ENCODE assay signal across 21 cellular contexts in the genomic region with DNA sequence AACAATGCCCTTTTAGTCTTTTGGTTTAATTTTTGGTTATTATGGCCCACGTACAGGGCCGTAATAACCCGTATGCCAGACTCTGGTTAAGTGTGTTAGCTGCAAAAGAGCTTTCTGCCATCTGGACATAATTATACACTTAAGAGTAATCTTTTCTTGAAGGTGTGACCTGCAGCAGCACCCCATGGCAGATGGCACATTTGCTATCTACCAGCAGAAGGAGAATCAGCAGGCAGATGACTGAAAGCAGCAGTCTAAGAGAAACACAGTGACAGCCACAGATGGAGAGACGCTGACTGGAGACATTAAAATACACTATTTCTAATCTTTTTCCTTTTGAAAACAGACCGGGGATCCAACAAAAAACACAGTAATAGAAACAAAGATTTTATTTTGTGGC. TPM values are rescaled to one million over a fixed set of nuclear protein-coding genes. Genes with fewer than 3 reads are reported as not detected.
DNase-seq lines count a peak whose midpoint lies in the region; ATAC-seq and TF ChIP-seq lines count a peak whose summit lies in the region.
"Had no signal": no experiment of that assay in that cellular context is flagged by ENCODE, and none has a peak within 500 bp of the region (broad histone marks: within the 10 kb centered on the region; RNA-seq: fewer than 3 reads in every experiment).

No MANE protein-coding gene starts in this region.

- no peak overlapping the region for H3K27ac ChIP-seq in CD4-positive, alpha-beta T cell (ENCODE audit: low read depth, low read length)
- H3K27ac ChIP-seq in esophagus muscularis mucosa (replicated peaks in 1 of 4), result no peak overlapping the region
- H3K27ac ChIP-seq in body of pancreas, result no peak overlapping the region
- H3K27ac ChIP-seq: pancreas, RWPE1, thoracic aorta had no signal

- H3K27ac Mint-ChIP-seq in CD4-positive, alpha-beta T cell, result peak overlapping the region; percentile 1
- peak overlapping the region; percentile 76; the same call in 1 of the 2 replicates for H3K27ac Mint-ChIP-seq in WTC11
- H3K27ac Mint-ChIP-seq in activated CD8-positive, alpha-beta memory T cell treated with anti-CD3 and anti-CD28 coated beads, Interleukin-2, amount 10 ng/mL, durations not matched to agents 7 days and 5 days, result no peak overlapping the region
- H3K27ac Mint-ChIP-seq: HFFc6; natural killer cell; stimulated activated memory B cell treated with anti-CD40 and anti-IgM and Interleukin-4, amounts not matched to agents 10 μg/mL and 1 μg/mL and 100 μg/mL, for 72 hours had no signal

- TF ChIP-seq POLR2A in esophagus muscularis mucosa (IDR thresholded peaks at IDR 0.05; ENCODE audit: low read depth) (no peak), body of pancreas (IDR thresholded peaks at IDR 0.05) (no peak)

- H3K4me1 Mint-ChIP-seq in CD4-positive, alpha-beta T cell (ENCODE audit: low read depth), result peaks cover 9% of the 10 kb centered on the region
- H3K4me1 Mint-ChIP-seq in WTC11, result no peaks in the 10 kb centered on the region
- H3K4me1 Mint-ChIP-seq in activated CD8-positive, alpha-beta memory T cell treated with anti-CD3 and anti-CD28 coated beads, Interleukin-2, amount 10 ng/mL, durations not matched to agents 7 days and 5 days, result no peaks in the 10 kb centered on the region
- H3K4me1 Mint-ChIP-seq: natural killer cell; stimulated activated memory B cell treated with anti-CD40 and anti-IgM and Interleukin-4, amounts not matched to agents 10 μg/mL and 1 μg/mL and 100 μg/mL, for 72 hours had no signal

- peaks cover 82% of the 10 kb centered on the region for H3K36me3 Mint-ChIP-seq in CD4-positive, alpha-beta T cell (ENCODE audit: low read depth)
- peaks cover 46% of the 10 kb centered on the region for H3K36me3 Mint-ChIP-seq in WTC11
- H3K36me3 Mint-ChIP-seq in activated CD8-positive, alpha-beta memory T cell treated with anti-CD3 and anti-CD28 coated beads, Interleukin-2, amount 10 ng/mL, durations not matched to agents 7 days and 5 days, result peaks cover 59% of the 10 kb centered on the region

- H3K4me3 ChIP-seq in esophagus muscularis mucosa (no peak overlapping the region), body of pancreas (no peak overlapping the region)
- H3K4me3 ChIP-seq: pancreas, thoracic aorta had no signal

- no peak for TF ChIP-seq CTCF in CD4-positive, alpha-beta T cell (IDR thresholded peaks at IDR 0.05)
- no peak for TF ChIP-seq CTCF in WTC11 (IDR thresholded peaks at IDR 0.05)
- TF ChIP-seq CTCF in esophagus muscularis mucosa (IDR thresholded peaks at IDR 0.05), result no peak
- no peak for TF ChIP-seq CTCF in body of pancreas (IDR thresholded peaks at IDR 0.05)

- H3K27me3 ChIP-seq in CD4-positive, alpha-beta T cell (ENCODE audit: control insufficient read depth, insufficient read depth, low read length), result no peaks in the 10 kb centered on the region
- H3K27me3 ChIP-seq in esophagus muscularis mucosa (no peaks in the 10 kb centered on the region), body of pancreas (no peaks in the 10 kb centered on the region)
- H3K27me3 ChIP-seq: pancreas had no signal

- no peak for TF ChIP-seq EP300 in esophagus muscularis mucosa (IDR thresholded peaks at IDR 0.05)

- H3K4me3 Mint-ChIP-seq in CD4-positive, alpha-beta T cell, result no peak overlapping the region
- no peak overlapping the region for H3K4me3 Mint-ChIP-seq in WTC11
- H3K4me3 Mint-ChIP-seq in activated CD8-positive, alpha-beta memory T cell treated with anti-CD3 and anti-CD28 coated beads, Interleukin-2, amount 10 ng/mL, durations not matched to agents 7 days and 5 days, result no peak overlapping the region
- H3K4me3 Mint-ChIP-seq: activated naive CD8-positive, alpha-beta T cell; CD8-positive, alpha-beta memory T cell; HFFc6; natural killer cell; stimulated activated memory B cell treated with anti-CD40 and anti-IgM and Interleukin-4, amounts not matched to agents 10 μg/mL and 1 μg/mL and 100 μg/mL, for 72 hours had no signal

- no peaks in the 10 kb centered on the region for H3K9me3 Mint-ChIP-seq in CD4-positive, alpha-beta T cell
- no peaks in the 10 kb centered on the region for H3K9me3 Mint-ChIP-seq in WTC11
- no peaks in the 10 kb centered on the region for H3K9me3 Mint-ChIP-seq in activated CD8-positive, alpha-beta memory T cell treated with anti-CD3 and anti-CD28 coated beads, Interleukin-2, amount 10 ng/mL, durations not matched to agents 7 days and 5 days (ENCODE audit: low read depth)
- H3K9me3 Mint-ChIP-seq: CD8-positive, alpha-beta memory T cell; HFFc6; natural killer cell; stimulated activated memory B cell treated with anti-CD40 and anti-IgM and Interleukin-4, amounts not matched to agents 10 μg/mL and 1 μg/mL and 100 μg/mL, for 72 hours had no signal

- CTCF ChIA-PET in CD4-positive, alpha-beta T cell (lab: Charles Lee), result interaction anchor here (1.4 kb wide), 1 partner anchor 17 kb away, joined by 5 read pairs; no protein-coding TSS in a partner anchor
- CTCF ChIA-PET in WTC11 (lab: Charles Lee), result no interaction called here
- CTCF ChIA-PET in activated CD8-positive, alpha-beta memory T cell treated with anti-CD3 and anti-CD28 coated beads, Interleukin-2, amount 10 ng/mL, durations not matched to agents 7 days and 5 days (lab: Charles Lee), result interaction anchor here (0.9 to 1.7 kb wide), 3 partner anchors 15 to 112 kb away, joined by 3 to 4 read pairs (median 3); no protein-coding TSS in a partner anchor

- POLR2A ChIA-PET in CD4-positive, alpha-beta T cell (lab: Charles Lee), result interaction anchor here (1.0 to 1.6 kb wide), 5 partner anchors 16 to 21 kb away, joined by 3 to 5 read pairs (median 3); a partner anchor contains a TSS
- POLR2A ChIA-PET in WTC11 (lab: Charles Lee), result no interaction called here

- 77% methylated on average over 5 of the region's 5 CpGs for WGBS in esophagus muscularis mucosa
- 90 to 92% methylated on average over 5 of the region's 5 CpGs for WGBS in body of pancreas, 2 donors

- no peak for DNase-seq in CD4-positive, alpha-beta T cell
- DNase-seq in DMS 273 treated with DMSO at 0.1 percent for 48 hours (lab: John Stamatoyannopoulos, UW) (peak; percentile 98), NCI-H2227 (lab: John Stamatoyannopoulos, UW; ENCODE audit: unreplicated experiment) (peak; percentile 81), WTC11 (ENCODE audit: low spot score) (no peak), foreskin melanocyte (no peak), esophagus muscularis mucosa (ENCODE audit: extremely low spot score) (no peak), body of pancreas (no peak)
- DNase-seq in activated CD8-positive, alpha-beta memory T cell treated with anti-CD3 and anti-CD28 coated beads, Interleukin-2, amount 10 ng/mL, durations not matched to agents 7 days and 5 days, result no peak
- DNase-seq: activated CD4-positive, alpha-beta T cell treated with anti-CD3 and anti-CD28 coated beads, Interleukin-2, amount 50 U/mL, for 1 hour; CD8-positive, alpha-beta memory T cell; cortex of kidney; HFFc6; hippocampal formation; natural killer cell; pancreas; SW 1271 had no signal

- H3K36me3 ChIP-seq in esophagus muscularis mucosa (peaks cover 17 to 98% (median 73%) of the 10 kb centered on the region in 4 donors), body of pancreas (replicated peaks in 1 of 2; ENCODE audit: insufficient read depth in 1 of 2, low read depth in 2 of 2) (peaks cover 0 to 36% of the 10 kb centered on the region in 2 donors)

- H3K4me1 ChIP-seq in esophagus muscularis mucosa, result no peaks in the 10 kb centered on the region
- H3K4me1 ChIP-seq in body of pancreas, result no peaks in the 10 kb centered on the region
- H3K4me1 ChIP-seq: pancreas had no signal

- ATAC-seq in CD4-positive, alpha-beta T cell (ENCODE audit: poor library complexity), result no peak
- ATAC-seq in WTC11 (no peak), body of pancreas (no peak)
- ATAC-seq in activated CD8-positive, alpha-beta memory T cell treated with anti-CD3 and anti-CD28 coated beads, Interleukin-2, amount 10 ng/mL, durations not matched to agents 7 days and 5 days, result no peak
- ATAC-seq: natural killer cell; sciatic nerve; stimulated activated memory B cell treated with anti-CD40 and anti-IgM and Interleukin-4, amounts not matched to agents 10 μg/mL and 1 μg/mL and 100 μg/mL, for 72 hours had no signal

- H3K27me3 Mint-ChIP-seq in CD4-positive, alpha-beta T cell, result no peaks in the 10 kb centered on the region
- no peaks in the 10 kb centered on the region for H3K27me3 Mint-ChIP-seq in WTC11 (ENCODE audit: low read depth)
- no peaks in the 10 kb centered on the region for H3K27me3 Mint-ChIP-seq in activated CD8-positive, alpha-beta memory T cell treated with anti-CD3 and anti-CD28 coated beads, Interleukin-2, amount 10 ng/mL, durations not matched to agents 7 days and 5 days
- H3K27me3 Mint-ChIP-seq: activated naive CD8-positive, alpha-beta T cell; CD8-positive, alpha-beta memory T cell; stimulated activated memory B cell treated with anti-CD40 and anti-IgM and Interleukin-4, amounts not matched to agents 10 μg/mL and 1 μg/mL and 100 μg/mL, for 72 hours had no signal

- H3K9me3 ChIP-seq in CD4-positive, alpha-beta T cell (ENCODE audit: control insufficient read depth, low read length), result no peaks in the 10 kb centered on the region
- H3K9me3 ChIP-seq in esophagus muscularis mucosa (no peaks in the 10 kb centered on the region), body of pancreas (no peaks in the 10 kb centered on the region)
- H3K9me3 ChIP-seq: pancreas, thoracic aorta had no signal

- intact Hi-C loops in CD4-positive, alpha-beta T cell (cut with DNase I, micrococcal nuclease), result no loop called here
- intact Hi-C loops in esophagus muscularis mucosa (cut with DNase I), result no loop called here
- intact Hi-C loops in body of pancreas (cut with DNase I), result no loop called here

TF ChIP-seq in WTC11, 78 proteins besides CTCF, POLR2A, EP300 and RAD21 (continues in another document):
- TF ChIP-seq TCF7 (CRISPR knock-in tag; IDR thresholded peaks at IDR 0.05; ENCODE audit: low read depth), result no peak

RNA-seq across cellular contexts. Expression of a gene that starts 18.7 kb away (rescaled TPM):
- 10 to 100 TPM; 10.7 to 11.9 TPM for total RNA-seq in CD4-positive, alpha-beta T cell
- total RNA-seq in WTC11 (2021) (30.9 to 36.7 TPM (median 32.0 TPM) in 3 replicates), esophagus muscularis mucosa (10 to 100 TPM in 2 of 4 donors, 1 to 10 TPM in 2; 6.6 to 13.7 (median 10.9) TPM), body of pancreas (1 to 10 TPM; 6.3 to 7.8 TPM)
- total RNA-seq in activated CD8-positive, alpha-beta memory T cell treated with anti-CD3 and anti-CD28 coated beads, Interleukin-2, amount 10 ng/mL, durations not matched to agents 7 days and 5 days, result 10 to 100 TPM; 56.4 to 65.7 TPM

RNA-seq across cellular contexts. Expression of a gene that starts 22.3 kb away (rescaled TPM):
- 10 to 100 TPM; 25.5 TPM for total RNA-seq in CD4-positive, alpha-beta T cell
- total RNA-seq in WTC11 (2021) (11.2 to 14.9 TPM (median 12.3 TPM) in 3 replicates), esophagus muscularis mucosa (10 to 100 TPM; 10.8 to 18.1 (median 11.3) TPM), body of pancreas (10 to 100 TPM in 1 of 2 donors, 1 to 10 TPM in 1; 9.9 to 33.9 TPM)
- total RNA-seq in activated CD8-positive, alpha-beta memory T cell treated with anti-CD3 and anti-CD28 coated beads, Interleukin-2, amount 10 ng/mL, durations not matched to agents 7 days and 5 days, result 10 to 100 TPM; 19.7 to 25.5 TPM

Comparison
In these comparisons a context has a peak if more than half of its experiments do, and no peak if none do; other contexts are left out.
1. DNase-seq: peak in DMS 273 treated with DMSO at 0.1 percent for 48 hours (single experiment) and NCI-H2227 (single experiment); none in CD4-positive, alpha-beta T cell (0 of 10), WTC11 (single experiment), activated CD8-positive, alpha-beta memory T cell treated with anti-CD3 and anti-CD28 coated beads, Interleukin-2, amount 10 ng/mL, durations not matched to agents 7 days and 5 days (single experiment), foreskin melanocyte (single experiment), esophagus muscularis mucosa (single experiment) and body of pancreas (0 of 4).